8 cellular contexts compared by ENCODE assay signal in the genomic region with DNA sequence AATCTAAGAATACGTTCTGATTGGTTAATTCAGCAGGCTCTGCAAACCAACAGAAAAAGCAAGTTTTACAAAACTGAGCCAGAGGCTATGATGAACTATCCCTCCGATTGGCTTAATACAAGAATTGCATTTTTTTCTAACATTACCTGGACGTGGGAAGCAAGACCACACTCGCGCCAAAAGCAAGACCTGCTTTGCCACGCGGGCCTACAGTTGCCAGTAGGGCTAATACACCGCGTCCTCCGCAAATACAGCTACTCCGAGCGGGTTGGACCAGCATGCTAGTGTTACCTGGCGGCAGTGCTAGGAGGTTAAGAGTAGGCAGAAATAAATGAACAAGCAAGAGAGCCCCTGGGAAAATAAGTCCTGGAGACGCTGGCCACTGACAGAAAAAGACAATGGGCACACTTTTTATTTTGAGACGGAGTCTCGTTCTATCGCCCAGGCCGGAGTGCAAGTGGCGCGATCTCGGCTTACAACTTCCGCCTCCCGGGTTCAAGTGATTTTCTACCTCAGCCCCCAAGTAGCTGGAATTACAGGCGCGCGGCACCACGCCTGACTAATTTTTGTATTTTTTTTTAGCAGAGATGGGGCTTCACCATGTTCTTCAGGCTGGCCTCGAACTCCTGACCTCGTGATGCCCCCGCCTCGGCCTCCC.
DNase-seq lines count a peak whose midpoint lies in the region; ATAC-seq and TF ChIP-seq lines count a peak whose summit lies in the region.

No MANE protein-coding gene starts in this region.

- no peaks in the 10 kb centered on the region for H3K36me3 ChIP-seq in ACC112 (ENCODE audit: insufficient read depth, low read length)
- no peaks in the 10 kb centered on the region for H3K36me3 ChIP-seq in kidney epithelial cell (ENCODE audit: control insufficient read depth, insufficient read depth, low read length)

- ATAC-seq in GM19467 (IDR thresholded peaks at IDR 0.05; ENCODE audit: unreplicated experiment) = peak; percentile 2
- peak; percentile 8 for ATAC-seq in stimulated activated naive CD8-positive, alpha-beta T cell treated with anti-CD3 and anti-CD28 coated beads, Interleukin-15, Interleukin-2, amounts not matched to agents 100 U/mL and 50 U/mL, for 24 hours
- no peak for ATAC-seq in HG03108 (IDR thresholded peaks at IDR 0.05; ENCODE audit: unreplicated experiment)

- no peak overlapping the region for H3K27ac ChIP-seq in ACC112 (ENCODE audit: low read depth, low read length)

- no peaks in the 10 kb centered on the region for H3K79me2 ChIP-seq in ACC112 (ENCODE audit: control insufficient read depth, insufficient read depth, low read length, unreplicated experiment)

- peaks cover 7% of the 10 kb centered on the region for H3K4me1 ChIP-seq in ACC112 (ENCODE audit: control insufficient read depth, insufficient read depth, low read length, unreplicated experiment)

- H3K27me3 ChIP-seq in ACC112 (ENCODE audit: insufficient read depth, low read length) (no peaks in the 10 kb centered on the region), kidney epithelial cell (ENCODE audit: control insufficient read depth, insufficient read depth, low read length) (no peaks in the 10 kb centered on the region)

- DNase-seq in NCI-H748 treated with DMSO at 0.1 percent for 48 hours (lab: John Stamatoyannopoulos, UW) (peak; percentile 81), amniotic epithelial cell (ENCODE audit: low read depth) (peak; percentile 81), kidney epithelial cell (ENCODE audit: low read depth) (no peak), NCI-H345 treated with DMSO at 0.1 percent for 48 hours (lab: John Stamatoyannopoulos, UW; ENCODE audit: unreplicated experiment) (no peak)
- DNase-seq in stimulated activated naive CD8-positive, alpha-beta T cell treated with anti-CD3 and anti-CD28 coated beads, Interleukin-15, Interleukin-2, amounts not matched to agents 100 U/mL and 50 U/mL, for 24 hours = peak; percentile 52

- peak overlapping the region; percentile 69 for H3K4me3 ChIP-seq in ACC112 (ENCODE audit: low read depth, low read length)
- H3K4me3 ChIP-seq in kidney epithelial cell (ENCODE audit: low read depth, low read length) = peak overlapping the region; percentile 55

- TF ChIP-seq CTCF in kidney epithelial cell (IDR thresholded peaks at IDR 0.05; ENCODE audit: insufficient read depth, low read length, poor library complexity, severe bottlenecking) = no peak

- peak overlapping the region; percentile 58 for H2AFZ ChIP-seq in ACC112 (ENCODE audit: low read length, unreplicated experiment)

Comparison
In these comparisons a context has a peak if more than half of its experiments do, and no peak if none do; other contexts are left out.
1. DNase-seq: peak in NCI-H748 treated with DMSO at 0.1 percent for 48 hours (single experiment), amniotic epithelial cell (single experiment) and stimulated activated naive CD8-positive, alpha-beta T cell treated with anti-CD3 and anti-CD28 coated beads, Interleukin-15, Interleukin-2, amounts not matched to agents 100 U/mL and 50 U/mL, for 24 hours (single experiment); none in kidney epithelial cell (single experiment) and NCI-H345 treated with DMSO at 0.1 percent for 48 hours (single experiment).